Comparison of ENCODE assay signal across 8 cellular contexts in the genomic region with DNA sequence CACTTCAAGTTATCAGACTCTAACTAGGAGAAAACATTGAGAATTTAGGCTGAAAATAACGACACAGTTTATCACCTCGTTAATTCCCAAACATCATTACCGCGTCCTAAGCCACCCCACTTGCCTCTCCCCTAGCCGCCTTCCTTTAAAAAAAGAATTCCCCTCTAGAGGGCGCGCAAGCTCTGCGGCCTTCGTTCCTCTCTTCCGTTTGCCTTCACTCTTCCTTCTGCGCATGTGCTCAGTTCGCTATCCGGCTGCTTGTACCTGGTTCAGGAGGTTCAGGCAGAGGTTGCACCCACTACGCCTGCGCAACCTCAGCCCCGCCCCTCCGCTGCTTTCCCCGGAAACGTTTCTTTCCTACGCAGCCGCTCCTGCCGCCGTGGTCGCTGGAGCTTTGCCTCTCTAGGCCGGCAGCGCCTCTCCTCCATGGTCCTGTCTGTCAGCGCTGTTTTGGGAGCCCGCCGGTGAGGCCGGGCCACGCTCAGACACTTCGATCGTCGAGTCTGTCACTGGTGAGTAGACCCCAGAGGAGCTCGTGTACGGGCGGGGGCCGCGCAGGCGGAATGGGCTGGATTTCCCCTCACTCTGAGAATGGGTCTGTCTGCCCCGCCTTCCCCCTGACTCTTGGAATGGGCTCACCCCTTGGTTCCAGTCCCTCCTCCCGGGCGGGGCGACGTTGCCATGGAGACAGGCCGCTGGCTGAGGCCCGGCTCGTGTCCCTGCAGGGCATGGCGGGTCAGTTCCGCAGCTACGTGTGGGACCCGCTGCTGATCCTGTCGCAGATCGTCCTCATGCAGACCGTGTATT. TPM values are rescaled to one million over a fixed set of nuclear protein-coding genes. Genes with fewer than 3 reads are reported as not detected.
A peak's percentile ranks its signal among the peaks of the same experiment; 100 is the strongest.
DNase-seq lines count a peak whose midpoint lies in the region; ATAC-seq and TF ChIP-seq lines count a peak whose summit lies in the region.

SYS1 (plus strand) TSS at position 353 of the 807 bp plus-strand sequence; CDS start at position 729, 376 bp downstream.

- intact Hi-C loops in left ventricle myocardium superior (cut with micrococcal nuclease) (no loop called here), prostate gland (cut with DNase I) (no loop called here)

- peak; percentile 82 for TF ChIP-seq POLR2A in prostate gland (IDR thresholded peaks at IDR 0.05)

- peak; percentile 84 for ATAC-seq in GM18499 (IDR thresholded peaks at IDR 0.05; ENCODE audit: insufficient read depth, unreplicated experiment)
- peak; percentile 86 for ATAC-seq in HG02943 (IDR thresholded peaks at IDR 0.05; ENCODE audit: low read depth, unreplicated experiment)
- ATAC-seq in left ventricle myocardium superior: peak; percentile 88

- peak; percentile 96 to 97 for DNase-seq in NCI-H187 (lab: John Stamatoyannopoulos, UW)
- peak; percentile 94 to 98 (median 97) for DNase-seq in T-helper 2 cell
- DNase-seq in left ventricle myocardium superior: peak; percentile 99
- DNase-seq in prostate gland (ENCODE audit: low spot score): peak; percentile 98

- H3K9me3 ChIP-seq in prostate gland: no peaks in the 10 kb centered on the region

- peak within 1 kb of the TSS; percentile 57 to 74 for H3K4me3 ChIP-seq in prostate gland
- peak within 1 kb of the TSS; percentile 74 for H3K4me3 ChIP-seq in urinary bladder (ENCODE audit: low read depth, low read length)

- peak; percentile 81 to 98 (median 94) for TF ChIP-seq CTCF in prostate gland (IDR thresholded peaks at IDR 0.05)

- H3K27ac ChIP-seq in angular gyrus (ENCODE audit: low read depth, low read length) (peak within 1 kb of the TSS; percentile 97), prostate gland (peak within 1 kb of the TSS; percentile 91 to 96), urinary bladder (ENCODE audit: low read depth) (peak within 1 kb of the TSS; percentile 96)

- peaks cover 5% of the 10 kb centered on the region for H3K4me1 ChIP-seq in prostate gland (replicated peaks)
- H3K4me1 ChIP-seq in urinary bladder (ENCODE audit: insufficient read depth): peaks cover 3% of the 10 kb centered on the region

- WGBS in prostate gland: under 1% methylated on average over 46 of the region's 55 CpGs
- under 1% methylated on average over 55 of the region's 55 CpGs for WGBS in urinary bladder

- H3K36me3 ChIP-seq in prostate gland (peaks cover 6 to 8% of the 10 kb centered on the region in 2 donors), urinary bladder (ENCODE audit: insufficient read depth) (peaks cover 3% of the 10 kb centered on the region)

- no peaks in the 10 kb centered on the region for H3K27me3 ChIP-seq in prostate gland (replicated peaks; ENCODE audit: insufficient read depth)

RNA-seq across cellular contexts. Expression of gene SYS1, which starts in this region (rescaled TPM):
- total RNA-seq in left ventricle myocardium superior: 22.6 TPM
- total RNA-seq in prostate gland: 10 to 100 TPM; 29.3 to 57.4 TPM
- total RNA-seq in urinary bladder: 19.5 TPM
- polyA plus RNA-seq in urinary bladder: 39.4 TPM

Comparison
In these comparisons a context has a peak if more than half of its experiments do, and no peak if none do; other contexts are left out.
1. Peak in every context shown above with its lines: DNase-seq, ATAC-seq, H3K4me3 ChIP-seq and H3K27ac ChIP-seq.